In genomic region chr11:95877288-95877687, GRCh38 we compare ENCODE assay signal across 14 cellular contexts. TPM values are rescaled to one million over a fixed set of nuclear protein-coding genes. Genes with fewer than 3 reads are reported as not detected.
DNase-seq lines count a peak whose midpoint lies in the region; ATAC-seq, FAIRE-seq and TF ChIP-seq lines count a peak whose summit lies in the region.
"Had no signal": no experiment of that assay in that cellular context is flagged by ENCODE, and none has a peak within 500 bp of the region (broad histone marks: within the 10 kb centered on the region; RNA-seq: fewer than 3 reads in every experiment).

No MANE protein-coding gene starts in this region.

- peak overlapping the region; percentile 96 for H3K27ac ChIP-seq in astrocyte (ENCODE audit: low read depth, low read length)
- H3K27ac ChIP-seq: HL-60 had no signal

- DNase-seq in AG09309 (ENCODE audit: low read depth) (peak; percentile 99), HS-27A (ENCODE audit: low read depth) (peak; percentile 95), astrocyte (ENCODE audit: low read depth) (peak; percentile 100), kidney epithelial cell (ENCODE audit: low read depth) (peak; percentile 95), glutamatergic neuron (no peak), SHP77 treated with DMSO at 0.1 percent for 48 hours (lab: John Stamatoyannopoulos, UW) (no peak), T-cell (no peak)
- DNase-seq: aorta; H7; head of caudate nucleus; NCI-H1930; stimulated activated naive B cell treated with anti-CD40 and anti-IgM and Interleukin-4, amounts not matched to agents 10 μg/mL and 1 μg/mL and 100 μg/mL, for 72 hours had no signal

- H3K4me1 ChIP-seq in astrocyte (ENCODE audit: insufficient read depth, low read length), result peaks cover 18% of the 10 kb centered on the region

- H3K4me3 Mint-ChIP-seq in astrocyte (ENCODE audit: unreplicated experiment), result peak overlapping the region; percentile 52
- no peak overlapping the region for H3K4me3 Mint-ChIP-seq in glutamatergic neuron (ENCODE audit: unreplicated experiment)
- no peak overlapping the region for H3K4me3 Mint-ChIP-seq in T-cell
- H3K4me3 Mint-ChIP-seq: stimulated activated naive B cell treated with anti-CD40 and anti-IgM and Interleukin-4, amounts not matched to agents 10 μg/mL and 1 μg/mL and 100 μg/mL, for 72 hours had no signal

- H3K27me3 Mint-ChIP-seq in astrocyte (ENCODE audit: low read depth, unreplicated experiment) (no peaks in the 10 kb centered on the region), glutamatergic neuron (ENCODE audit: unreplicated experiment) (no peaks in the 10 kb centered on the region), T-cell (no peaks in the 10 kb centered on the region)
- H3K27me3 Mint-ChIP-seq: stimulated activated naive B cell treated with anti-CD40 and anti-IgM and Interleukin-4, amounts not matched to agents 10 μg/mL and 1 μg/mL and 100 μg/mL, for 72 hours had no signal

- no peaks in the 10 kb centered on the region for H3K9me3 ChIP-seq in astrocyte (ENCODE audit: insufficient read depth, low read depth, low read length)

- CTCF ChIA-PET in T-cell (lab: Charles Lee), result no interaction called here

- H3K79me2 ChIP-seq in astrocyte (ENCODE audit: insufficient read depth, low read length), result peaks cover 8% of the 10 kb centered on the region

- H3K9me3 Mint-ChIP-seq in astrocyte (ENCODE audit: unreplicated experiment), result peaks cover 16% of the 10 kb centered on the region
- peaks cover 2% of the 10 kb centered on the region for H3K9me3 Mint-ChIP-seq in glutamatergic neuron (ENCODE audit: unreplicated experiment)
- H3K9me3 Mint-ChIP-seq in T-cell, result peaks cover 0 to 4% (median 0%) of the 10 kb centered on the region in 3 donors

- H3K27ac Mint-ChIP-seq in astrocyte (ENCODE audit: unreplicated experiment) (peak overlapping the region; percentile 98), glutamatergic neuron (ENCODE audit: unreplicated experiment) (no peak overlapping the region), T-cell (no peak overlapping the region)
- H3K27ac Mint-ChIP-seq: stimulated activated naive B cell treated with anti-CD40 and anti-IgM and Interleukin-4, amounts not matched to agents 10 μg/mL and 1 μg/mL and 100 μg/mL, for 72 hours had no signal

- no peaks in the 10 kb centered on the region for H4K20me1 ChIP-seq in astrocyte (ENCODE audit: insufficient read depth, low read length)

- no peak for TF ChIP-seq CTCF in AG09309 (IDR thresholded peaks at IDR 0.05; ENCODE audit: control insufficient read depth, insufficient read depth, low read depth, low read length, missing control alignments)
- TF ChIP-seq CTCF in astrocyte (IDR thresholded peaks at IDR 0.05; ENCODE audit: insufficient read depth, low read depth, low read length), result no peak
- no peak for TF ChIP-seq CTCF in kidney epithelial cell (IDR thresholded peaks at IDR 0.05; ENCODE audit: insufficient read depth, low read length, poor library complexity, severe bottlenecking)
- no peak for TF ChIP-seq CTCF in glutamatergic neuron (IDR thresholded peaks at IDR 0.05; ENCODE audit: partially characterized antibody, unreplicated experiment)

- no peak for ATAC-seq in T-cell (replicated peaks in 1 of 4)
- ATAC-seq in HG03571 (IDR thresholded peaks at IDR 0.05; ENCODE audit: unreplicated experiment), result no peak
- ATAC-seq: stimulated activated naive B cell treated with anti-CD40 and anti-IgM and Interleukin-4, amounts not matched to agents 10 μg/mL and 1 μg/mL and 100 μg/mL, for 72 hours had no signal

- peak overlapping the region; percentile 72 for H3K4me2 ChIP-seq in astrocyte (ENCODE audit: low read length)

- H2AFZ ChIP-seq in astrocyte (ENCODE audit: low read depth, low read length), result no peak overlapping the region

- POLR2A ChIA-PET in T-cell (lab: Charles Lee), result interaction anchor here in 1 of 2 donors (0.6 kb wide), 1 partner anchor 20 kb away, joined by 4 read pairs; no protein-coding TSS in a partner anchor

- H3K36me3 Mint-ChIP-seq in astrocyte (ENCODE audit: low read depth, unreplicated experiment), result peaks cover 23% of the 10 kb centered on the region
- H3K36me3 Mint-ChIP-seq in glutamatergic neuron (ENCODE audit: unreplicated experiment), result peaks cover 14% of the 10 kb centered on the region
- H3K36me3 Mint-ChIP-seq in T-cell, result peaks cover 29% of the 10 kb centered on the region

- H3K36me3 ChIP-seq in astrocyte (ENCODE audit: insufficient read depth, low read length), result peaks cover 2% of the 10 kb centered on the region
- no peaks in the 10 kb centered on the region for H3K36me3 ChIP-seq in kidney epithelial cell (ENCODE audit: control insufficient read depth, insufficient read depth, low read length)

- peak; percentile 98 for FAIRE-seq in astrocyte (lab: Jason Lieb, UNC)

- H3K9ac ChIP-seq in astrocyte (ENCODE audit: low read length), result peak overlapping the region; percentile 66

- H3K27me3 ChIP-seq in astrocyte (ENCODE audit: insufficient read depth, low read length) (no peaks in the 10 kb centered on the region), kidney epithelial cell (ENCODE audit: control insufficient read depth, insufficient read depth, low read length) (no peaks in the 10 kb centered on the region)

- H3K4me3 ChIP-seq in AG09309 (ENCODE audit: control insufficient read depth, low read depth, low read length) (no peak overlapping the region), astrocyte (ENCODE audit: insufficient read depth, low read depth, low read length) (no peak overlapping the region), kidney epithelial cell (ENCODE audit: low read depth, low read length) (no peak overlapping the region)

- H3K4me1 Mint-ChIP-seq in astrocyte (ENCODE audit: low read depth, unreplicated experiment) (peaks cover 24% of the 10 kb centered on the region), glutamatergic neuron (ENCODE audit: low read depth, unreplicated experiment) (no peaks in the 10 kb centered on the region), T-cell (no peaks in the 10 kb centered on the region)

RNA-seq across cellular contexts. Expression of gene MTMR2, which starts 46.6 kb away (rescaled TPM):
- total RNA-seq in astrocyte (68.0 and 70.6 TPM in 2 replicates), kidney epithelial cell (33.9 and 46.3 TPM in 2 replicates), glutamatergic neuron (ENCODE audit: unreplicated experiment) (47.4 TPM), T-cell (10 to 100 TPM; 11.0 to 14.6 (median 11.6) TPM)

Comparison
In these comparisons a context has a peak if more than half of its experiments do, and no peak if none do; other contexts are left out.
1. DNase-seq: peak in AG09309 (single experiment), HS-27A (single experiment), astrocyte (single experiment) and kidney epithelial cell (single experiment); none in glutamatergic neuron (single experiment), SHP77 treated with DMSO at 0.1 percent for 48 hours (single experiment) and T-cell (0 of 34).